2 cellular contexts compared by ENCODE assay signal in genomic region chr3:4718179-4718736, GRCh38.
TF ChIP-seq lines count a peak whose summit lies in the region.

No MANE protein-coding gene starts in this region.

TF ChIP-seq in IMR-90, 13 proteins besides CTCF, POLR2A, EP300 and RAD21:
- TF ChIP-seq FOS (IDR thresholded peaks at IDR 0.05; ENCODE audit: low read depth, low read length) (no peak), NFE2L2 (IDR thresholded peaks at IDR 0.05; ENCODE audit: low read depth, low read length) (no peak), ELK1 (IDR thresholded peaks at IDR 0.05; ENCODE audit: borderline replicate concordance, low read depth, low read length) (no peak), BHLHE40 (IDR thresholded peaks at IDR 0.05; ENCODE audit: low read depth, low read length) (no peak), MAFK (IDR thresholded peaks at IDR 0.05; ENCODE audit: low read depth, low read length) (no peak), SMC3 (IDR thresholded peaks at IDR 0.05; ENCODE audit: low read depth, low read length) (no peak), MXI1 (IDR thresholded peaks at IDR 0.05; ENCODE audit: borderline replicate concordance, low read depth, low read length) (no peak), CEBPB (IDR thresholded peaks at IDR 0.05; ENCODE audit: low read depth, low read length) (no peak), USF2 (IDR thresholded peaks at IDR 0.05; ENCODE audit: low read depth, low read length) (no peak), RFX5 (IDR thresholded peaks at IDR 0.05; ENCODE audit: low read depth, low read length) (no peak), RCOR1 (IDR thresholded peaks at IDR 0.05; ENCODE audit: insufficient replicate concordance, low read length) (no peak), CHD1 (IDR thresholded peaks at IDR 0.05; ENCODE audit: low read depth, low read length) (no peak), MAZ (IDR thresholded peaks at IDR 0.05; ENCODE audit: borderline replicate concordance, low read depth, low read length) (no peak)

TF ChIP-seq in K562, 482 proteins besides CTCF, POLR2A, EP300 and RAD21:
- TF ChIP-seq SMARCA5 (IDR thresholded peaks at IDR 0.05) (peak; percentile 34; the same call in 1 of the 2 replicates), MYNN (IDR thresholded peaks at IDR 0.05) (no peak), MYNN (CRISPR knock-in tag; IDR thresholded peaks at IDR 0.05) (no peak), ZFP36 (IDR thresholded peaks at IDR 0.05; ENCODE audit: low read depth, low read length, partially characterized antibody) (peak; percentile 55), RBM25 (IDR thresholded peaks at IDR 0.05; ENCODE audit: low read depth, low read length, severe bottlenecking) (peak; percentile 67), ZNF609 (CRISPR knock-in tag; IDR thresholded peaks at IDR 0.05; ENCODE audit: borderline replicate concordance) (no peak), BCOR (IDR thresholded peaks at IDR 0.05) (peak; percentile 66), JUNB (CRISPR knock-in tag; conservative IDR thresholded peaks at IDR 0.05) (no peak), KDM1A (IDR thresholded peaks at IDR 0.05) (peak in 1 of 2 experiments; percentile 40; a peak in 1 of 4 replicates)
